In genomic region chr3:114214542-114215341, GRCh38 we compare ENCODE assay signal across 8 cellular contexts. TPM values are rescaled to one million over a fixed set of nuclear protein-coding genes. Genes with fewer than 3 reads are reported as not detected.
DNase-seq lines count a peak whose midpoint lies in the region; ATAC-seq and TF ChIP-seq lines count a peak whose summit lies in the region.

No MANE protein-coding gene starts in this region.

- intact Hi-C loops in sigmoid colon (cut with DNase I), result no loop called here

- no peak for TF ChIP-seq EP300 in sigmoid colon (IDR thresholded peaks at IDR 0.05)

- H3K4me1 ChIP-seq in thymus (ENCODE audit: control insufficient read depth, insufficient read depth, low read length) (peaks cover 4% of the 10 kb centered on the region), sigmoid colon (no peaks in the 10 kb centered on the region)

- H3K9me3 ChIP-seq in thymus (ENCODE audit: control insufficient read depth) (no peaks in the 10 kb centered on the region), sigmoid colon (no peaks in the 10 kb centered on the region)

- TF ChIP-seq POLR2A in sigmoid colon (IDR thresholded peaks at IDR 0.05), result no peak

- peak overlapping the region; percentile 95 for H3K27ac ChIP-seq in thymus (ENCODE audit: low read depth)
- no peak overlapping the region for H3K27ac ChIP-seq in sigmoid colon

- ATAC-seq in HG02852 (IDR thresholded peaks at IDR 0.05; ENCODE audit: unreplicated experiment), result no peak

- no peak for TF ChIP-seq CTCF in fibroblast of mammary gland (conservative IDR thresholded peaks at IDR 0.05; ENCODE audit: control insufficient read depth, insufficient read depth, low read depth, low read length)
- no peak for TF ChIP-seq CTCF in sigmoid colon (IDR thresholded peaks at IDR 0.05)

- no peaks in the 10 kb centered on the region for H3K36me3 ChIP-seq in thymus (ENCODE audit: control insufficient read depth, insufficient read depth)
- no peaks in the 10 kb centered on the region for H3K36me3 ChIP-seq in sigmoid colon

- peak; percentile 33 for DNase-seq in activated naive CD4-positive, alpha-beta T cell treated with Interleukin-2 at 50 U/mL for 16 hours
- no peak for DNase-seq in activated naive CD4-positive, alpha-beta T cell treated with anti-CD3 and anti-CD28 coated beads, Interleukin-2, amount 50 U/mL, for 16 hours
- peak; percentile 52 for DNase-seq in NK-92 treated with Interleukin-12 subunit alpha and Interleukin-12 subunit beta, amount 100 ng/mL, for 24 hours (lab: John Stamatoyannopoulos, UW)
- no peak for DNase-seq in fibroblast of mammary gland (ENCODE audit: low read depth)
- DNase-seq in NCI-H446 (lab: John Stamatoyannopoulos, UW), result no peak
- no peak for DNase-seq in sigmoid colon

- H3K27me3 ChIP-seq in thymus (ENCODE audit: control insufficient read depth, insufficient read depth) (no peaks in the 10 kb centered on the region), sigmoid colon (peaks cover 0 to 6% (median 0%) of the 10 kb centered on the region in 3 donors)

- 76% methylated on average over 6 of the region's 6 CpGs for WGBS in thymus
- 53 to 69% methylated on average over 6 of the region's 6 CpGs for WGBS in sigmoid colon, 2 donors

- H3K4me3 ChIP-seq in fibroblast of mammary gland (ENCODE audit: control insufficient read depth, low read depth, low read length), result peak overlapping the region; percentile 25
- peak overlapping the region; percentile 53 for H3K4me3 ChIP-seq in thymus (ENCODE audit: low read length)
- no peak overlapping the region for H3K4me3 ChIP-seq in sigmoid colon

RNA-seq across cellular contexts. Expression of gene ZNF80, which starts 22.6 kb away (rescaled TPM):
- polyA plus RNA-seq in thymus (0.23 TPM), sigmoid colon (under 1 TPM in 1 of 3 donors, not detected in 2; 0.19 TPM)
- total RNA-seq in sigmoid colon, result not detected

RNA-seq across cellular contexts. Expression of gene DRD3, which starts 35.9 kb away (rescaled TPM):
- polyA plus RNA-seq in thymus (0.05 TPM), sigmoid colon (not detected)
- not detected for total RNA-seq in sigmoid colon

Comparison
In these comparisons a context has a peak if more than half of its experiments do, and no peak if none do; other contexts are left out.
1. DNase-seq: peak in activated naive CD4-positive, alpha-beta T cell treated with Interleukin-2 at 50 U/mL for 16 hours (single experiment) and NK-92 treated with Interleukin-12 subunit alpha and Interleukin-12 subunit beta, amount 100 ng/mL, for 24 hours (single experiment); none in activated naive CD4-positive, alpha-beta T cell treated with anti-CD3 and anti-CD28 coated beads, Interleukin-2, amount 50 U/mL, for 16 hours (single experiment), fibroblast of mammary gland (single experiment), NCI-H446 (0 of 2) and sigmoid colon (single experiment).
2. H3K4me3 ChIP-seq: peak in fibroblast of mammary gland (single experiment) and thymus (single experiment); none in sigmoid colon (0 of 4).